ENCODE assay signal across 8 cellular contexts in the genomic region with DNA sequence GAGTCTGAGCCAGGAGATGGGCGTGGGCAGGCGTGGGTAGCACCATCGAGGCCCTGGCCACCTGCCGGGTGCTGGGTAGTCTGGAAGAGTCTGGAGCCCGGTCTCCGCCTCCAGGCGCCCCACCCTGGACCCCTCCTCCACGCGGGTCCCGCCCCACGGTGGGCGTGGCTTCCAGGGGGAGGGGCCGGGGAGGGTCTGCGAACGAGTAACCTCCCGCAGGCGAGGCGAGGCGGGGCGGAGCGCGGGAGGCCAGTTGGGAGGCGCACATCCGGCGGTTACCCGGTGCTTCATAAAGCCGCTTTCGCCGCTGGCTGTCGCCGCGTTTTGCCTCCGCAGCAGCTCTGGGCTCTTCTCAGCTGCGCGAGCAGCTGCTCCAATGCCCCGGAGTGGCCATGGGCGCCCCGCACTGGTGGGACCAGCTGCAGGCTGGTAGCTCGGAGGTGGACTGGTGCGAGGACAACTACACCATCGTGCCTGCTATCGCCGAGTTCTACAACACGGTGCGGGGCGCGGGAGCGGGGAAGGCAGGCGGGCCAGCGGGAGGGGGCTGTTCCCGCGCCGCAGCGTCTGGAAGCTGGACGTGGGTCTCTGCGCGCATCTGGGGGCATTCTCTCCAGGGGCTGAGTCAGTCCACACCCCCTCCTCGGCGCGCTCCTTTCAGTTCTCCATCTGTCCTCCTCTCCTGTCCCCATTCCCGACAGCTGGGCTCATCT. TPM values are rescaled to one million over a fixed set of nuclear protein-coding genes. Genes with fewer than 3 reads are reported as not detected.
A peak's percentile ranks its signal among the peaks of the same experiment; 100 is the strongest.
DNase-seq lines count a peak whose midpoint lies in the region; ATAC-seq and TF ChIP-seq lines count a peak whose summit lies in the region.

ACER2 (plus strand) TSS at position 317 of the 713 bp plus-strand sequence; CDS start at position 393, 76 bp downstream.

- intact Hi-C loops in Calu3 (cut with micrococcal nuclease; ENCODE audit: unreplicated experiment) = loop anchor here (5.0 kb wide), 1 partner anchor 37 kb away; no protein-coding TSS in a partner anchor

- H3K27me3 Mint-ChIP-seq in Calu3 (ENCODE audit: unreplicated experiment) (no peaks in the 10 kb centered on the region), endothelial cell (ENCODE audit: unreplicated experiment) (peaks cover 12% of the 10 kb centered on the region), mesothelial cell of epicardium (ENCODE audit: low read depth) (no peaks in the 10 kb centered on the region)

- H3K36me3 Mint-ChIP-seq in Calu3 (ENCODE audit: insufficient read depth, unreplicated experiment) = peaks cover 24% of the 10 kb centered on the region
- H3K36me3 Mint-ChIP-seq in endothelial cell (ENCODE audit: low read depth, unreplicated experiment) = peaks cover 6% of the 10 kb centered on the region
- peaks cover 2% of the 10 kb centered on the region for H3K36me3 Mint-ChIP-seq in mesothelial cell of epicardium

- CTCF ChIA-PET in Calu3 (lab: Charles Lee) = no interaction called here

- H3K4me3 Mint-ChIP-seq in Calu3 (ENCODE audit: low read depth, unreplicated experiment) (peak within 1 kb of the TSS; percentile 95), endothelial cell (ENCODE audit: unreplicated experiment) (peak within 1 kb of the TSS; percentile 98), mesothelial cell of epicardium (peak within 1 kb of the TSS; percentile 92)

- DNase-seq in Calu3 (peak; percentile 92), HT-29 (ENCODE audit: low spot score) (peak; percentile 88), NOMO-1 (lab: John Stamatoyannopoulos, UW; ENCODE audit: unreplicated experiment in 2 of 2) (peak; percentile 57 to 61), endothelial cell (ENCODE audit: low spot score) (peak; percentile 97), mesothelial cell of epicardium (ENCODE audit: low spot score in 2 of 2, unreplicated experiment in 2 of 2) (peak; percentile 90 to 97)
- DNase-seq in activated CD8-positive, alpha-beta memory T cell treated with anti-CD3 and anti-CD28 coated beads, Interleukin-2, amount 50 U/mL, for 24 hours (ENCODE audit: extremely low read depth) = peak; percentile 84
- peak; percentile 84 to 92 for DNase-seq in stimulated activated CD8-positive, alpha-beta memory T cell treated with anti-CD3 and anti-CD28 coated beads, Interleukin-15, amount 100 ng/mL, for 4 hours (ENCODE audit: low read depth in 2 of 2)

- peak; percentile 94 for ATAC-seq in GM21360 (IDR thresholded peaks at IDR 0.05; ENCODE audit: unreplicated experiment)

- TF ChIP-seq CTCF in Calu3 (IDR thresholded peaks at IDR 0.05; ENCODE audit: unreplicated experiment) (no peak), endothelial cell (IDR thresholded peaks at IDR 0.05; ENCODE audit: unreplicated experiment) (no peak), mesothelial cell of epicardium (IDR thresholded peaks at IDR 0.05; ENCODE audit: unreplicated experiment) (no peak)

- H3K4me1 Mint-ChIP-seq in Calu3 (ENCODE audit: low read depth, unreplicated experiment) (peaks cover 22% of the 10 kb centered on the region), endothelial cell (ENCODE audit: unreplicated experiment) (peaks cover 13% of the 10 kb centered on the region), mesothelial cell of epicardium (peaks cover 9% of the 10 kb centered on the region)

- H3K27ac Mint-ChIP-seq in Calu3 (ENCODE audit: unreplicated experiment) (peak within 1 kb of the TSS; percentile 72), endothelial cell (ENCODE audit: unreplicated experiment) (peak within 1 kb of the TSS; percentile 90), mesothelial cell of epicardium (peak within 1 kb of the TSS; percentile 44)

- BruUV-seq in Calu3 (replicated peaks; lab: Mats Ljungman, UMichigan) = no TSS peak

- H3K9me3 Mint-ChIP-seq in Calu3 (ENCODE audit: low read depth, unreplicated experiment) (no peaks in the 10 kb centered on the region), endothelial cell (ENCODE audit: unreplicated experiment) (no peaks in the 10 kb centered on the region), mesothelial cell of epicardium (peaks cover 3% of the 10 kb centered on the region)

RNA-seq across cellular contexts. Expression of gene ACER2, which starts in this region (rescaled TPM):
- total RNA-seq in Calu3 (2022) = 7.6 and 10.0 TPM in 2 replicates
- 1.9 and 3.0 TPM in 2 replicates for total RNA-seq in HT-29 (2014; rRNA removed; shearing (Covaris generic))
- total RNA-seq in endothelial cell (ENCODE audit: unreplicated experiment) = 9.6 TPM
- 2.9 to 3.1 TPM (median 3.1 TPM) in 3 replicates for total RNA-seq in mesothelial cell of epicardium

Comparison
In these comparisons a context has a peak if more than half of its experiments do, and no peak if none do; other contexts are left out.
1. Peak in every context shown above with its lines: DNase-seq and ATAC-seq.